In genomic region chr3:51691021-51691420, GRCh38 we compare ENCODE assay signal across 1 cellular context.
TF ChIP-seq lines count a peak whose summit lies in the region.

No MANE protein-coding gene starts in this region.

TF ChIP-seq in H1, 55 proteins besides CTCF, POLR2A, EP300 and RAD21:
- TF ChIP-seq GTF2F1 (IDR thresholded peaks at IDR 0.05; ENCODE audit: borderline replicate concordance, low read depth, low read length) (no peak), CHD2 (IDR thresholded peaks at IDR 0.05; ENCODE audit: low read length) (no peak), YY1 (IDR thresholded peaks at IDR 0.05; ENCODE audit: low read depth, low read length) (no peak), BCL11A (IDR thresholded peaks at IDR 0.05; ENCODE audit: low read depth in 2 of 2, low read length in 2 of 2) (no peak), EZH2 (IDR thresholded peaks at IDR 0.05; ENCODE audit: low read depth, low read length, severe bottlenecking) (no peak), EGR1 (IDR thresholded peaks at IDR 0.05; ENCODE audit: borderline replicate concordance, low read depth, low read length) (no peak), SRF (IDR thresholded peaks at IDR 0.05; ENCODE audit: low read depth, low read length) (no peak), CEBPB (IDR thresholded peaks at IDR 0.05; ENCODE audit: low read depth, low read length) (no peak), CREB1 (IDR thresholded peaks at IDR 0.05) (no peak), SIN3A (conservative IDR thresholded peaks at IDR 0.05 in 1 of 2, IDR thresholded peaks at IDR 0.05 in 1 of 2; ENCODE audit: low read depth in 1 of 2, low read length in 2 of 2) (no peak), HDAC2 (IDR thresholded peaks at IDR 0.05; ENCODE audit: borderline replicate concordance in 1 of 2, low read depth in 2 of 2, low read length in 2 of 2) (no peak), ATF2 (IDR thresholded peaks at IDR 0.05; ENCODE audit: low read length) (no peak), MAFK (IDR thresholded peaks at IDR 0.05; ENCODE audit: low read depth, low read length) (no peak)
